ENCODE assay signal across 2 cellular contexts in genomic region chr10:100970914-100971811, GRCh38.
TF ChIP-seq lines count a peak whose summit lies in the region.

No MANE protein-coding gene starts in this region.

TF ChIP-seq in HEK293, 187 proteins besides CTCF, POLR2A, EP300 and RAD21:
- TF ChIP-seq KLF1 (tag by site-specific recombination; IDR thresholded peaks at IDR 0.05) (peak; percentile 33; the same call in 1 of the 2 replicates), SCRT2 (tag by site-specific recombination; IDR thresholded peaks at IDR 0.05) (peak; percentile 31; the same call in 1 of the 2 replicates), ZNF571 (tag by site-specific recombination; IDR thresholded peaks at IDR 0.05) (no peak)

TF ChIP-seq in H1, 55 proteins besides CTCF, POLR2A, EP300 and RAD21:
- TF ChIP-seq CBX8 (IDR thresholded peaks at IDR 0.05; ENCODE audit: borderline replicate concordance, low read depth, low read length): no peak
- TF ChIP-seq CHD1 (IDR thresholded peaks at IDR 0.05; ENCODE audit: low read depth, low read length): no peak
- TF ChIP-seq SAP30 (IDR thresholded peaks at IDR 0.05; ENCODE audit: insufficient read depth, insufficient replicate concordance, low read length): no peak
- TF ChIP-seq JUN (IDR thresholded peaks at IDR 0.05; ENCODE audit: low read depth, low read length): no peak
- TF ChIP-seq EGR1 (IDR thresholded peaks at IDR 0.05; ENCODE audit: borderline replicate concordance, low read depth, low read length): no peak
- no peak for TF ChIP-seq CEBPB (IDR thresholded peaks at IDR 0.05; ENCODE audit: low read depth, low read length)
- no peak for TF ChIP-seq SP2 (IDR thresholded peaks at IDR 0.05; ENCODE audit: low read length)
- no peak for TF ChIP-seq TBP (IDR thresholded peaks at IDR 0.05; ENCODE audit: low read depth, low read length)
- no peak for TF ChIP-seq RFX5 (IDR thresholded peaks at IDR 0.05; ENCODE audit: borderline replicate concordance, low read depth, low read length)
- no peak for TF ChIP-seq ASH2L (IDR thresholded peaks at IDR 0.05; ENCODE audit: low read length)
- no peak for TF ChIP-seq MAX (IDR thresholded peaks at IDR 0.05)
